ENCODE assay signal across 1 cellular context in the genomic region with DNA sequence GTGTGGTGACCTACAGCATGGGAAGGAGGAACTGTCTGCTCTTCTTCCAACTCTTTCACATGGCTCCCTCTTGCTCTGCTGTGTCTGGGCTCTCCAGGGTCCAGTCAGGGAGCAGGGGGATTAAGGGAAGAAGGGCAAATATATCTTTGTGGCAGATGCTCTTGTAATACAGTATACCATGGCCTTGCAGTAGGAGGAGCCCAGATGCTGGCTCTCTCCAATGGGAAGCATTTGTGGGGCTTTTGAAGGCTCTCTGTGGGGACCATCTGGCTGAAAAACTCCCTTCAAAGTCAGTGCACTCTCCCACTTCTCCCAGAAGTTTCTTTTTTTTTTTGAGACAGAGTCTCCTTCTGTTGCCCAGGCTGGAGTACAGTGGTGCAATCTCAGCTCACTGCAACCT.
TF ChIP-seq lines count a peak whose summit lies in the region.

No MANE protein-coding gene starts in this region.

TF ChIP-seq in HEK293, 187 proteins besides CTCF, POLR2A, EP300 and RAD21 (continued from another document):
- TF ChIP-seq, protein P1, sequence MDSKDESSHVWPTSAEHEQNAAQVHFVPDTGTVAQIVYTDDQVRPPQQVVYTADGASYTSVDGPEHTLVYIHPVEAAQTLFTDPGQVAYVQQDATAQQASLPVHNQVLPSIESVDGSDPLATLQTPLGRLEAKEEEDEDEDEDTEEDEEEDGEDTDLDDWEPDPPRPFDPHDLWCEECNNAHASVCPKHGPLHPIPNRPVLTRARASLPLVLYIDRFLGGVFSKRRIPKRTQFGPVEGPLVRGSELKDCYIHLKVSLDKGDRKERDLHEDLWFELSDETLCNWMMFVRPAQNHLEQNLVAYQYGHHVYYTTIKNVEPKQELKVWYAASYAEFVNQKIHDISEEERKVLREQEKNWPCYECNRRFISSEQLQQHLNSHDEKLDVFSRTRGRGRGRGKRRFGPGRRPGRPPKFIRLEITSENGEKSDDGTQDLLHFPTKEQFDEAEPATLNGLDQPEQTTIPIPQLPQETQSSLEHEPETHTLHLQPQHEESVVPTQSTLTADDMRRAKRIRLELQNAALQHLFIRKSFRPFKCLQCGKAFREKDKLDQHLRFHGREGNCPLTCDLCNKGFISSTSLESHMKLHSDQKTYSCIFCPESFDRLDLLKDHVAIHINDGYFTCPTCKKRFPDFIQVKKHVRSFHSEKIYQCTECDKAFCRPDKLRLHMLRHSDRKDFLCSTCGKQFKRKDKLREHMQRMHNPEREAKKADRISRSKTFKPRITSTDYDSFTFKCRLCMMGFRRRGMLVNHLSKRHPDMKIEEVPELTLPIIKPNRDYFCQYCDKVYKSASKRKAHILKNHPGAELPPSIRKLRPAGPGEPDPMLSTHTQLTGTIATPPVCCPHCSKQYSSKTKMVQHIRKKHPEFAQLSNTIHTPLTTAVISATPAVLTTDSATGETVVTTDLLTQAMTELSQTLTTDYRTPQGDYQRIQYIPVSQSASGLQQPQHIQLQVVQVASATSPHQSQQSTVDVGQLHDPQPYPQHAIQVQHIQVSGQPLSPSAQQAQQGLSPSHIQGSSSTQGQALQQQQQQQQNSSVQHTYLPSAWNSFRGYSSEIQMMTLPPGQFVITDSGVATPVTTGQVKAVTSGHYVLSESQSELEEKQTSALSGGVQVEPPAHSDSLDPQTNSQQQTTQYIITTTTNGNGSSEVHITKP (tag by site-specific recombination; IDR thresholded peaks at IDR 0.05), result peak; percentile 73
- TF ChIP-seq ZNF114 (tag by site-specific recombination; IDR thresholded peaks at IDR 0.05), result no peak
TF ChIP-seq in HEK293: peak in this region for 1.
